In the genomic region with DNA sequence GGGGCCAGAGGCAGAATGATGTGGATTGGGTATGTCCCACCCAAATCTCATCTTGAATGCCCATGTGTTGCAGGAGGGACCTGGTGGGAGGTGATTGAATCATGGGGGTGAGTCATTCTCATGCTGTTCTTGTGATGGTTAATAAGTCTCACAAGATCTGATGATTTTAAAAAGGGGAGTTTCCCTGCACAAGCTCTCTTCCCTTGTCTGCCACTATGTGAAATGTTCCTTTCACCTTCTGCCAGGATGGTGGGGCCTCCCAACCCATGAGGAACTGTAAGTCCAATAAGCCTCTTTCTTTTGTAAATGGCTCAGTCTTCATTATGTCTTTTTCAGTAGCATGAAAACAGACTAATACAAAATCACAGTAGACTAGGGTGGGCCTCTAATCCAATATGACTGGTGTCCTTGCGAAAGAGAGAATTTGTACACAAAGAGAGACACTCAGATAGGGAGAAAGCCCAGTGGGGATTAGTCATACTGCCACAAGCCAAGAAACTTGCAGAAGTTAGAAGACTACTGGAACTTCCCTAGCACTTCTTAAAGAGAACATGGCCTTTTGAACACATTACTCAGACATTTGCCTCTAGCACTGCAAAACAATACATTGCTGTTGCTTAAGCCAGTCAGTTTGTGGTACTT, we compare ENCODE assay signal across 7 cellular contexts.
DNase-seq lines count a peak whose midpoint lies in the region; ATAC-seq, FAIRE-seq and TF ChIP-seq lines count a peak whose summit lies in the region.

No MANE protein-coding gene starts in this region.

- no peak for FAIRE-seq in frontal cortex (lab: Jason Lieb, UNC)

- no peaks in the 10 kb centered on the region for H3K27me3 ChIP-seq in endodermal cell (ENCODE audit: control insufficient read depth, insufficient read depth, low read length, poor library complexity, severe bottlenecking)

- H3K27me3 Mint-ChIP-seq in endodermal cell (ENCODE audit: insufficient read depth), result no peaks in the 10 kb centered on the region

- H3K27ac Mint-ChIP-seq in endodermal cell, result no peak overlapping the region

- DNase-seq in HFF-Myc (ENCODE audit: extremely low read depth, low read depth), result peak; percentile 5
- peak; percentile 45 to 57 for DNase-seq in NOMO-1 (lab: John Stamatoyannopoulos, UW; ENCODE audit: unreplicated experiment in 2 of 2)
- DNase-seq in foreskin fibroblast, result peak; percentile 65 to 80
- no peak for DNase-seq in endodermal cell
- DNase-seq in NCI-H1092 (lab: John Stamatoyannopoulos, UW), result no peak
- no peak for DNase-seq in frontal cortex (ENCODE audit: low spot score in 2 of 2)

- peaks cover 9% of the 10 kb centered on the region for H3K4me1 Mint-ChIP-seq in endodermal cell

- H3K9me3 Mint-ChIP-seq in endodermal cell, result peaks cover 30% of the 10 kb centered on the region

- H3K9ac ChIP-seq in endodermal cell (ENCODE audit: extremely low read depth, low read length, poor library complexity, severe bottlenecking), result no peak overlapping the region

- peaks cover 10% of the 10 kb centered on the region for H3K36me3 Mint-ChIP-seq in endodermal cell (ENCODE audit: low read depth)

- ATAC-seq in GM18867 (IDR thresholded peaks at IDR 0.05; ENCODE audit: unreplicated experiment), result peak; percentile 77

- peaks cover 21% of the 10 kb centered on the region for H3K9me3 ChIP-seq in endodermal cell (ENCODE audit: control insufficient read depth, low read length)

- H3K4me1 ChIP-seq in endodermal cell (ENCODE audit: control insufficient read depth, insufficient read depth, low read length), result peaks cover 4% of the 10 kb centered on the region

- no peaks in the 10 kb centered on the region for H3K36me3 ChIP-seq in endodermal cell (ENCODE audit: control insufficient read depth, insufficient read depth, low read length)

- TF ChIP-seq CTCF in HFF-Myc (IDR thresholded peaks at IDR 0.05; ENCODE audit: low read depth, low read length, missing control alignments), result no peak
- no peak for TF ChIP-seq CTCF in foreskin fibroblast (IDR thresholded peaks at IDR 0.05; ENCODE audit: low read depth, low read length)
- no peak for TF ChIP-seq CTCF in endodermal cell (conservative IDR thresholded peaks at IDR 0.05)

- H3K4me3 Mint-ChIP-seq in endodermal cell, result no peak overlapping the region

- 93% methylated on average over 1 of the region's 1 CpG; no CpG with 5 or more reads in 1 of the 2 experiments for WGBS in endodermal cell (ENCODE audit: insufficient coverage in 1 of 2, insufficient read length in 1 of 2), 2 experiments

- H3K4me3 ChIP-seq in HFF-Myc (replicated peaks; ENCODE audit: low read depth, low read length) (no peak overlapping the region), foreskin fibroblast (ENCODE audit: low read depth in 1 of 2, low read length in 2 of 2) (no peak overlapping the region), endodermal cell (ENCODE audit: low read length) (no peak overlapping the region)

- H3K27ac ChIP-seq in endodermal cell (ENCODE audit: low read depth, low read length), result no peak overlapping the region

Comparison
In these comparisons a context has a peak if more than half of its experiments do, and no peak if none do; other contexts are left out.
1. DNase-seq: peak in HFF-Myc (single experiment), NOMO-1 (2 of 2) and foreskin fibroblast (2 of 2); none in endodermal cell (single experiment), NCI-H1092 (single experiment) and frontal cortex (0 of 2).